ENCODE assay signal across 29 cellular contexts in genomic region chr4:147513952-147514351, GRCh38. TPM values are rescaled to one million over a fixed set of nuclear protein-coding genes. Genes with fewer than 3 reads are reported as not detected.
DNase-seq lines count a peak whose midpoint lies in the region; ATAC-seq, FAIRE-seq and TF ChIP-seq lines count a peak whose summit lies in the region.
"Had no signal": no experiment of that assay in that cellular context is flagged by ENCODE, and none has a peak within 500 bp of the region (broad histone marks: within the 10 kb centered on the region; RNA-seq: fewer than 3 reads in every experiment).

No MANE protein-coding gene starts in this region.

- no peak overlapping the region for H3K4me2 ChIP-seq in SK-N-SH
- no peak overlapping the region for H3K4me2 ChIP-seq in mammary epithelial cell (ENCODE audit: insufficient read depth, low read depth, low read length)

- FAIRE-seq in H54 (lab: Jason Lieb, UNC): no peak
- FAIRE-seq: endothelial cell of umbilical vein, GM12891, GM19239, HepG2, islet of Langerhans had no signal

- 68% methylated on average over 6 of the region's 6 CpGs for whole genome bisulfite sequencing in SK-N-SH (ENCODE audit: low lambda C conversion rate)
- WGBS in mammary epithelial cell (ENCODE audit: low coverage, missing lambda C conversion rate): 90% methylated on average over 6 of the region's 6 CpGs

- peaks cover 5% of the 10 kb centered on the region for H3F3A ChIP-seq in SK-N-SH (replicated peaks; ENCODE audit: insufficient read depth)

- POLR2A ChIA-PET in SK-N-SH (lab: Yijun Ruan, JAX): no interaction called here

- ATAC-seq in SK-N-SH treated with all-trans-retinoic acid at 6 μM for 48 hours: no peak
- ATAC-seq in GM18517 (IDR thresholded peaks at IDR 0.05; ENCODE audit: unreplicated experiment): no peak
- ATAC-seq: gastrocnemius medialis, HepG2 had no signal

- H2AFZ ChIP-seq in SK-N-SH (ENCODE audit: low read depth): no peak overlapping the region
- H2AFZ ChIP-seq in mammary epithelial cell (ENCODE audit: low read depth, low read length): no peak overlapping the region

- H3K79me2 ChIP-seq in SK-N-SH (ENCODE audit: insufficient read depth) (no peaks in the 10 kb centered on the region), mammary epithelial cell (ENCODE audit: insufficient read depth, low read length) (no peaks in the 10 kb centered on the region)

- H3K4me1 ChIP-seq in SK-N-SH (ENCODE audit: control insufficient read depth in 1 of 2, insufficient read depth in 2 of 2, low read depth in 1 of 2, low read length in 1 of 2) (peaks cover 32 to 35% of the 10 kb centered on the region in 2 experiments; a peak in 3 of 4 replicates), mammary epithelial cell (ENCODE audit: insufficient read depth, low read length) (peaks cover 5% of the 10 kb centered on the region), vagina (peaks cover 18% of the 10 kb centered on the region)
- H3K4me1 ChIP-seq: gastrocnemius medialis, Peyer's patch, SJSA1, spleen, thyroid gland had no signal

- no peak overlapping the region for H3K4me3 ChIP-seq in SK-N-SH (ENCODE audit: low read depth in 2 of 2, low read length in 1 of 2)
- no peak overlapping the region for H3K4me3 ChIP-seq in mammary epithelial cell (replicated peaks in 1 of 3; ENCODE audit: insufficient read depth in 1 of 3, low read depth in 2 of 3, low read length in 3 of 3)
- H3K4me3 ChIP-seq in fibroblast of villous mesenchyme (ENCODE audit: low read depth, low read length): no peak overlapping the region
- H3K4me3 ChIP-seq in vagina: no peak overlapping the region
- H3K4me3 ChIP-seq: gastrocnemius medialis, Peyer's patch, SJSA1, spleen, thyroid gland had no signal

- TF ChIP-seq RAD21 in SK-N-SH (IDR thresholded peaks at IDR 0.05; ENCODE audit: low read length): no peak

- H4K20me1 ChIP-seq in SK-N-SH (ENCODE audit: insufficient read depth) (no peaks in the 10 kb centered on the region), mammary epithelial cell (ENCODE audit: insufficient read depth, low read length) (no peaks in the 10 kb centered on the region)

- no peaks in the 10 kb centered on the region for H3K9me3 ChIP-seq in SK-N-SH
- H3K9me3 ChIP-seq in mammary epithelial cell (replicated peaks; ENCODE audit: insufficient read depth, low read length): no peaks in the 10 kb centered on the region
- H3K9me3 ChIP-seq in vagina: no peaks in the 10 kb centered on the region
- H3K9me3 ChIP-seq: gastrocnemius medialis, Peyer's patch, SJSA1, spleen, thyroid gland had no signal

- H3K27ac ChIP-seq in SK-N-SH (ENCODE audit: low read depth in 2 of 2, low read length in 1 of 2) (no peak overlapping the region; a peak in 1 of 4 replicates), mammary epithelial cell (ENCODE audit: insufficient read depth, low read depth, low read length) (no peak overlapping the region), vagina (peak overlapping the region; percentile 52)
- H3K27ac ChIP-seq: 22Rv1, gastrocnemius medialis, Peyer's patch, SJSA1, spleen, thyroid gland had no signal

- TF ChIP-seq CTCF in SK-N-SH (IDR thresholded peaks at IDR 0.05): peak; percentile 30; the same call in 1 of the 2 replicates
- TF ChIP-seq CTCF in mammary epithelial cell (conservative IDR thresholded peaks at IDR 0.05 in 1 of 2, IDR thresholded peaks at IDR 0.05 in 1 of 2; ENCODE audit: extremely low read depth in 1 of 2, insufficient read depth in 1 of 2, low read depth in 1 of 2, low read length in 2 of 2): peak; percentile 3 to 16
- TF ChIP-seq CTCF in fibroblast of villous mesenchyme (IDR thresholded peaks at IDR 0.05; ENCODE audit: insufficient read depth, low read depth, low read length): peak; percentile 21
- no peak for TF ChIP-seq CTCF in vagina (IDR thresholded peaks at IDR 0.05)

- H3K36me3 ChIP-seq in SK-N-SH (replicated peaks in 1 of 2; ENCODE audit: control insufficient read depth in 1 of 2, insufficient read depth in 2 of 2, low read length in 1 of 2) (no peaks in the 10 kb centered on the region), mammary epithelial cell (ENCODE audit: insufficient read depth, low read length) (no peaks in the 10 kb centered on the region), vagina (no peaks in the 10 kb centered on the region)
- H3K36me3 ChIP-seq: gastrocnemius medialis, Peyer's patch, SJSA1, spleen, thyroid gland had no signal

- H3K9ac ChIP-seq in SK-N-SH (no peak overlapping the region), mammary epithelial cell (ENCODE audit: insufficient read depth, low read length) (no peak overlapping the region)

- in situ Hi-C loops in mammary epithelial cell (cut with MboI; ENCODE audit: low sequenced_read_pairs in 2 of 2): no loop called here

- H3K27me3 ChIP-seq in SK-N-SH (ENCODE audit: insufficient read depth): no peaks in the 10 kb centered on the region
- H3K27me3 ChIP-seq in mammary epithelial cell (ENCODE audit: insufficient read depth, low read length): no peaks in the 10 kb centered on the region
- H3K27me3 ChIP-seq in vagina: no peaks in the 10 kb centered on the region
- H3K27me3 ChIP-seq: gastrocnemius medialis, Peyer's patch, SJSA1, spleen, thyroid gland had no signal

- dilution Hi-C loops in mammary epithelial cell (cut with HindIII; ENCODE audit: low sequenced_read_pairs): no loop called here

- no peak for DNase-seq in SK-N-SH
- no peak for DNase-seq in mammary epithelial cell
- DNase-seq in fibroblast of villous mesenchyme (ENCODE audit: low read depth): no peak
- no peak for DNase-seq in vagina (ENCODE audit: extremely low spot score in 2 of 2)
- DNase-seq in KG1 (lab: John Stamatoyannopoulos, UW): no peak
- DNase-seq in H54 (ENCODE audit: insufficient read length, low spot score): no peak
- DNase-seq: activated B cell treated with CpG ODN at 0.5 μM for 24 hours; activated CD4-positive, alpha-beta T cell treated with anti-CD3 and anti-CD28 coated beads, Interleukin-2, amount 50 U/mL, for 48 hours; activated CD8-positive, alpha-beta memory T cell treated with anti-CD3 and anti-CD28 coated beads, Interleukin-2, amount 50 U/mL, for 48 hours; gastrocnemius medialis; GF-D8; hypothalamus; NCI-H510A; NK-92 treated with Interleukin-12 subunit alpha and Interleukin-12 subunit beta, amount 100 ng/mL, for 24 hours; Peyer's patch; spleen; stimulated activated CD4-positive, alpha-beta T cell treated with anti-CD3 and anti-CD28 coated beads, Interleukin-4, amount 100 ng/mL, for 1 hour; stimulated activated naive CD4-positive, alpha-beta T cell treated with Interleukin-2 at 50 U/mL for 16 hours; thyroid gland had no signal

- intact Hi-C loops in mammary epithelial cell (cut with micrococcal nuclease) (loop anchor here (1.0 to 10.0 kb wide), 2 partner anchors 351 to 353 kb away; no protein-coding TSS in a partner anchor), vagina (cut with DNase I) (no loop called here)

- CTCF ChIA-PET in SK-N-SH (lab: Yijun Ruan, JAX): interaction anchor here (1.3 kb wide), 1 partner anchor 23 kb away, joined by 3 read pairs; no protein-coding TSS in a partner anchor
- CTCF ChIA-PET in mammary epithelial cell (lab: Charles Lee; ENCODE audit: low non-redundant PET): no interaction called here

- no peak for TF ChIP-seq EP300 in SK-N-SH (IDR thresholded peaks at IDR 0.05; ENCODE audit: borderline replicate concordance in 1 of 2, low read depth in 1 of 2, low read length in 1 of 2)

- no TSS peak for BruUV-seq in mammary epithelial cell (replicated peaks; lab: Mats Ljungman, UMichigan)

- TF ChIP-seq POLR2A in vagina (IDR thresholded peaks at IDR 0.05) (no peak), H54 (IDR thresholded peaks at IDR 0.05; ENCODE audit: low read depth, low read length) (no peak)

- H3K9me2 ChIP-seq in SK-N-SH: no peaks in the 10 kb centered on the region

TF ChIP-seq in SK-N-SH, 30 proteins besides CTCF, POLR2A, EP300 and RAD21 (continues in another document):
- TF ChIP-seq IRF3 (IDR thresholded peaks at IDR 0.05; ENCODE audit: low read depth, low read length) (no peak), USF1 (IDR thresholded peaks at IDR 0.05; ENCODE audit: borderline replicate concordance, low read depth) (no peak)

TF ChIP-seq in SK-N-SH treated with all-trans-retinoic acid at 6 μM for 48 hours, 23 proteins besides CTCF, POLR2A, EP300 and RAD21:
- no peak for TF ChIP-seq ZNF565 (CRISPR knock-in tag; conservative IDR thresholded peaks at IDR 0.05; ENCODE audit: low read depth)
- no peak for TF ChIP-seq CSRNP3 (CRISPR knock-in tag; IDR thresholded peaks at IDR 0.05)
- no peak for TF ChIP-seq CSDC2 (CRISPR knock-in tag; IDR thresholded peaks at IDR 0.05)
- TF ChIP-seq ZNF8 (CRISPR knock-in tag; IDR thresholded peaks at IDR 0.05): no peak
- no peak for TF ChIP-seq SNAI2 (CRISPR knock-in tag; IDR thresholded peaks at IDR 0.05)
- no peak for TF ChIP-seq TCF4 (CRISPR knock-in tag; IDR thresholded peaks at IDR 0.05; ENCODE audit: borderline replicate concordance)
- no peak for TF ChIP-seq ZC3H10 (CRISPR knock-in tag; IDR thresholded peaks at IDR 0.05)
- TF ChIP-seq ARNTL (CRISPR knock-in tag; IDR thresholded peaks at IDR 0.05; ENCODE audit: borderline replicate concordance, low read depth): no peak
- TF ChIP-seq ZNF70 (CRISPR knock-in tag; IDR thresholded peaks at IDR 0.05): no peak

RNA-seq across cellular contexts. Expression of gene EDNRA, which starts 33.1 kb away (rescaled TPM):
- polyA plus RNA-seq in SK-N-SH (2012; rRNA removed) (1.2 and 2.0 TPM in 2 replicates), mammary epithelial cell (14.1 TPM)
- polyA plus RNA-seq in SK-N-SH (2012; cell fraction: cytosol; rRNA removed): 2.5 and 2.8 TPM in 2 replicates
- polyA plus RNA-seq in SK-N-SH (2012; cell fraction: nucleus; rRNA removed): 0.94 and 1.5 TPM in 2 replicates
- total RNA-seq in mammary epithelial cell (10 to 100 TPM; 19.2 to 35.4 TPM), fibroblast of villous mesenchyme (0.86 and 4.2 TPM in 2 replicates), vagina (41.5 TPM)
- 49.6 TPM for polyA minus RNA-seq in mammary epithelial cell
- total RNA-seq: activated B cell treated with CpG ODN at 0.5 μM for 24 hours; activated T-helper 2 cell treated with anti-CD3 and anti-CD28 coated beads, Interferon-gamma antibody, Interleukin-2, Interleukin-4, amounts not matched to agents 10 μg/mL and 5 μg/mL and 100 μg/mL, durations not matched to agents 14 hours and 24 hours and 36 hours; endothelial cell of umbilical vein; HepG2 had no signal
- polyA plus RNA-seq: HepG2 had no signal

Comparison
In these comparisons a context has a peak if more than half of its experiments do, and no peak if none do; other contexts are left out.
1. CTCF ChIP-seq: peak in SK-N-SH (single experiment), mammary epithelial cell (2 of 2) and fibroblast of villous mesenchyme (single experiment); none in vagina (0 of 3).